In genomic region chr3:103385991-103386390, GRCh38 we compare ENCODE assay signal across 18 cellular contexts.
"Had no signal": no experiment of that assay in that cellular context is flagged by ENCODE, and none has a peak within 500 bp of the region (broad histone marks: within the 10 kb centered on the region; RNA-seq: fewer than 3 reads in every experiment).

No MANE protein-coding gene starts in this region.

- H3K9me3 ChIP-seq: MG63, SJSA1 had no signal

- H3K27me3 ChIP-seq: MG63, SJSA1 had no signal

- H3K27ac ChIP-seq: SJSA1 had no signal

- H3K36me3 ChIP-seq: MG63, SJSA1 had no signal

- H3K4me3 ChIP-seq: MG63, SJSA1 had no signal

- DNase-seq: KBM-7, MG63, NCI-H1092 treated with DMSO at 0.1 percent for 48 hours, NCI-H1436, NCI-H187, NCI-H2029, NCI-H2081 treated with DMSO at 0.1 percent for 48 hours, NCI-H2171, NCI-H226, NCI-H446, NCI-H510A, NCI-H524 treated with DMSO at 0.1 percent for 48 hours, NCI-H69, NCI-H774, Right ventricle myocardium superior, RPMI8226, SIG-M5 had no signal
